In the genomic region with DNA sequence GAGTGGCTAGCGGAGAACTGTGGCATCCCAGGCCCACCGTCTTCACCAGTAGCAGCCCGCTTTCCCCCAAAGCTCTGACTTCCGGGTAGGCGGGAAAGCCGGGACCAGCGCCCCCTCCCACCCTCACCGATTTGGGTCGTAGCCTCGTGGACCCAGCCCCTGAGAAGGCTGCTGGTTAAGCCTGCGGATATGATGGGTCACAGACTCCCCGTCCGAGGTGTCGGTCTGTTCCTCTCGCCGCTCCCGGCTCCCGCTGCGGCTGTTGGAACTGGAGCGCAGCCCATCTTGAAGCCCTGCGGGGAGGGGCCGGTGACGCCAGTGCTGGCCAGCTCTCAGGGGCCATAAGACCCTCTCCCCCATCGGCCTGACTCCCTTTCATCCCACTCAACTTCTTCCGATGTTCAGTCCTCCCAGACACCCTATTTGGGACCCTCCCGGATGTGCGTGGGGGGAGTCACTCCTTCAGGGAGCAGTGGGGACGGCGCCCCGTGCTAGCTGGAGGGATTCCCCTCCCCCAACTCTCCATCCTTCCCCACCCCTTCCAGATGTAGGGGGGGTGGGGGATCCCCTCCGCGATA, we compare ENCODE assay signal across 8 cellular contexts. TPM values are rescaled to one million over a fixed set of nuclear protein-coding genes. Genes with fewer than 3 reads are reported as not detected.
A peak's percentile ranks its signal among the peaks of the same experiment; 100 is the strongest.
DNase-seq lines count a peak whose midpoint lies in the region; ATAC-seq and TF ChIP-seq lines count a peak whose summit lies in the region.

No MANE protein-coding gene starts in this region.

- H2AFZ ChIP-seq in fibroblast of lung (ENCODE audit: low read length), result peak overlapping the region; percentile 85

- H3K9ac ChIP-seq in fibroblast of lung (ENCODE audit: insufficient read depth, low read length), result peak overlapping the region; percentile 98

- peak overlapping the region; percentile 72 for H3K4me3 ChIP-seq in CD4-positive, CD25-positive, alpha-beta regulatory T cell (ENCODE audit: low read depth, low read length)
- H3K4me3 ChIP-seq in fibroblast of lung (replicated peaks in 1 of 4; ENCODE audit: control extremely low read depth in 1 of 4, insufficient read depth in 1 of 4, low read depth in 3 of 4, low read length in 4 of 4), result peak overlapping the region; percentile 89 to 100 (median 93)

- no peaks in the 10 kb centered on the region for H3K27me3 ChIP-seq in CD4-positive, CD25-positive, alpha-beta regulatory T cell (ENCODE audit: control insufficient read depth, insufficient read depth, low read length)
- H3K27me3 ChIP-seq in fibroblast of lung (ENCODE audit: control insufficient read depth, insufficient read depth, low read length), result no peaks in the 10 kb centered on the region

- no peak for TF ChIP-seq CTCF in WTC11 (IDR thresholded peaks at IDR 0.05)
- no peak for TF ChIP-seq CTCF in fibroblast of lung (conservative IDR thresholded peaks at IDR 0.05 in 1 of 2, IDR thresholded peaks at IDR 0.05 in 1 of 2; ENCODE audit: low read depth in 1 of 2, low read length in 2 of 2)

- POLR2A ChIA-PET in WTC11 (lab: Charles Lee), result interaction anchor here (1.0 to 1.4 kb wide), 3 partner anchors 16 to 133 kb away, joined by 3 to 7 read pairs (median 5); a partner anchor contains a TSS

- peaks cover 32% of the 10 kb centered on the region for H3K4me1 ChIP-seq in CD4-positive, CD25-positive, alpha-beta regulatory T cell (ENCODE audit: control insufficient read depth, insufficient read depth, low read length, poor library complexity, severe bottlenecking)
- no peaks in the 10 kb centered on the region for H3K4me1 ChIP-seq in fibroblast of lung (ENCODE audit: control insufficient read depth, extremely low read depth, insufficient read depth, low read length)

- H3K4me3 Mint-ChIP-seq in CD4-positive, CD25-positive, alpha-beta regulatory T cell, result peak overlapping the region; percentile 99 to 100 (median 100)
- peak overlapping the region; percentile 92 for H3K4me3 Mint-ChIP-seq in WTC11

- CTCF ChIA-PET in WTC11 (lab: Charles Lee), result interaction anchor here (0.6 to 3.4 kb wide), 11 partner anchors 10 to 1030 kb away, joined by 3 to 38 read pairs (median 4); a partner anchor contains a TSS

- peak overlapping the region; percentile 20 to 100 (median 99) for H3K27ac Mint-ChIP-seq in CD4-positive, CD25-positive, alpha-beta regulatory T cell
- H3K27ac Mint-ChIP-seq in WTC11, result peak overlapping the region; percentile 69

- no peaks in the 10 kb centered on the region for H4K20me1 ChIP-seq in fibroblast of lung (ENCODE audit: control insufficient read depth, extremely low read depth, insufficient read depth, low read length)

- no peaks in the 10 kb centered on the region for H3K9me3 Mint-ChIP-seq in CD4-positive, CD25-positive, alpha-beta regulatory T cell
- no peaks in the 10 kb centered on the region for H3K9me3 Mint-ChIP-seq in WTC11

- peak overlapping the region; percentile 82 for H3K4me2 ChIP-seq in fibroblast of lung (ENCODE audit: extremely low read depth, insufficient read depth, low read length)

- H3K9me3 ChIP-seq in CD4-positive, CD25-positive, alpha-beta regulatory T cell (ENCODE audit: control insufficient read depth in 2 of 2, low read length in 2 of 2), result no peaks in the 10 kb centered on the region
- H3K9me3 ChIP-seq in fibroblast of lung (ENCODE audit: control insufficient read depth, insufficient read depth, low read depth, low read length), result no peaks in the 10 kb centered on the region

- no peak for ATAC-seq in CD4-positive, CD25-positive, alpha-beta regulatory T cell (ENCODE audit: low read depth in 2 of 2)
- ATAC-seq in HG02610 (IDR thresholded peaks at IDR 0.05; ENCODE audit: unreplicated experiment), result peak; percentile 1
- peak; percentile 12 for ATAC-seq in WTC11

- peaks cover 41% of the 10 kb centered on the region for H3K36me3 ChIP-seq in CD4-positive, CD25-positive, alpha-beta regulatory T cell (ENCODE audit: control insufficient read depth, insufficient read depth, low read length)
- peaks cover 18% of the 10 kb centered on the region for H3K36me3 ChIP-seq in fibroblast of lung (ENCODE audit: control insufficient read depth, insufficient read depth, low read length)

- H3K79me2 ChIP-seq in fibroblast of lung (ENCODE audit: control insufficient read depth, insufficient read depth, low read length), result peaks cover 16% of the 10 kb centered on the region

- peaks cover 25% of the 10 kb centered on the region for H3K36me3 Mint-ChIP-seq in CD4-positive, CD25-positive, alpha-beta regulatory T cell
- peaks cover 43% of the 10 kb centered on the region for H3K36me3 Mint-ChIP-seq in WTC11

- H3K27ac ChIP-seq in CD4-positive, CD25-positive, alpha-beta regulatory T cell (ENCODE audit: insufficient read depth, low read length, poor library complexity, severe bottlenecking), result peak overlapping the region; percentile 99
- peak overlapping the region; percentile 99 for H3K27ac ChIP-seq in fibroblast of lung (ENCODE audit: insufficient read depth, low read length)

- DNase-seq in CD4-positive, CD25-positive, alpha-beta regulatory T cell, result peak in 1 of 3 donors; percentile 25
- DNase-seq in WTC11 (ENCODE audit: low spot score) (peak; percentile 61), fibroblast of lung (ENCODE audit: low read depth in 2 of 2) (peak; percentile 44), myocyte (ENCODE audit: low read depth) (peak; percentile 60), NCI-H1092 (lab: John Stamatoyannopoulos, UW) (no peak), epidermal melanocyte (ENCODE audit: insufficient read length, low spot score) (no peak), NCI-H187 (lab: John Stamatoyannopoulos, UW) (no peak)

- peaks cover 16% of the 10 kb centered on the region for H3K27me3 Mint-ChIP-seq in CD4-positive, CD25-positive, alpha-beta regulatory T cell
- no peaks in the 10 kb centered on the region for H3K27me3 Mint-ChIP-seq in WTC11 (ENCODE audit: low read depth)

- H3K4me1 Mint-ChIP-seq in CD4-positive, CD25-positive, alpha-beta regulatory T cell, result peaks cover 16 to 62% (median 39%) of the 10 kb centered on the region in 4 donors
- peaks cover 20% of the 10 kb centered on the region for H3K4me1 Mint-ChIP-seq in WTC11

TF ChIP-seq in WTC11, 78 proteins besides CTCF, POLR2A, EP300 and RAD21 (continues in another document):
- TF ChIP-seq, protein P1, sequence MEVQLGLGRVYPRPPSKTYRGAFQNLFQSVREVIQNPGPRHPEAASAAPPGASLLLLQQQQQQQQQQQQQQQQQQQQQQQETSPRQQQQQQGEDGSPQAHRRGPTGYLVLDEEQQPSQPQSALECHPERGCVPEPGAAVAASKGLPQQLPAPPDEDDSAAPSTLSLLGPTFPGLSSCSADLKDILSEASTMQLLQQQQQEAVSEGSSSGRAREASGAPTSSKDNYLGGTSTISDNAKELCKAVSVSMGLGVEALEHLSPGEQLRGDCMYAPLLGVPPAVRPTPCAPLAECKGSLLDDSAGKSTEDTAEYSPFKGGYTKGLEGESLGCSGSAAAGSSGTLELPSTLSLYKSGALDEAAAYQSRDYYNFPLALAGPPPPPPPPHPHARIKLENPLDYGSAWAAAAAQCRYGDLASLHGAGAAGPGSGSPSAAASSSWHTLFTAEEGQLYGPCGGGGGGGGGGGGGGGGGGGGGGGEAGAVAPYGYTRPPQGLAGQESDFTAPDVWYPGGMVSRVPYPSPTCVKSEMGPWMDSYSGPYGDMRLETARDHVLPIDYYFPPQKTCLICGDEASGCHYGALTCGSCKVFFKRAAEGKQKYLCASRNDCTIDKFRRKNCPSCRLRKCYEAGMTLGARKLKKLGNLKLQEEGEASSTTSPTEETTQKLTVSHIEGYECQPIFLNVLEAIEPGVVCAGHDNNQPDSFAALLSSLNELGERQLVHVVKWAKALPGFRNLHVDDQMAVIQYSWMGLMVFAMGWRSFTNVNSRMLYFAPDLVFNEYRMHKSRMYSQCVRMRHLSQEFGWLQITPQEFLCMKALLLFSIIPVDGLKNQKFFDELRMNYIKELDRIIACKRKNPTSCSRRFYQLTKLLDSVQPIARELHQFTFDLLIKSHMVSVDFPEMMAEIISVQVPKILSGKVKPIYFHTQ (CRISPR knock-in tag; IDR thresholded peaks at IDR 0.05), result no peak

RNA-seq across cellular contexts. Expression of a gene that starts 0.8 kb away (rescaled TPM):
- total RNA-seq in CD4-positive, CD25-positive, alpha-beta regulatory T cell, result 189 TPM
- polyA plus RNA-seq in CD4-positive, CD25-positive, alpha-beta regulatory T cell, result 10 to 100 TPM; 36.6 to 41.7 (median 37.6) TPM
- 69.1 to 85.7 TPM (median 72.8 TPM) in 3 replicates for total RNA-seq in WTC11 (2021)
- 50.1 and 67.0 TPM in 2 replicates for total RNA-seq in fibroblast of lung
- 33.4 and 35.2 TPM in 2 replicates for polyA plus RNA-seq in fibroblast of lung
- 57.9 and 66.9 TPM in 2 replicates for polyA plus RNA-seq in fibroblast of lung (2012)
- 67.2 and 135 TPM in 2 replicates for polyA minus RNA-seq in fibroblast of lung (ENCODE audit: low replicate concordance)
- total RNA-seq in myocyte, result 22.3 and 28.4 TPM in 2 replicates
- polyA plus RNA-seq in myocyte (2012), result 63.8 TPM

RNA-seq across cellular contexts. Expression of a gene that starts 1.6 kb away (rescaled TPM):
- total RNA-seq in CD4-positive, CD25-positive, alpha-beta regulatory T cell, result 12.0 TPM
- 10 to 100 TPM in 1 of 4 donors, 1 to 10 TPM in 3; 4.9 to 10.1 (median 7.7) TPM for polyA plus RNA-seq in CD4-positive, CD25-positive, alpha-beta regulatory T cell
- 10.1 to 13.1 TPM (median 10.8 TPM) in 3 replicates for total RNA-seq in WTC11 (2021)
- 5.1 and 6.6 TPM in 2 replicates for total RNA-seq in fibroblast of lung
- 19.0 and 23.2 TPM in 2 replicates for polyA plus RNA-seq in fibroblast of lung
- polyA plus RNA-seq in fibroblast of lung (2012), result 11.1 and 12.7 TPM in 2 replicates
- 29.1 and 35.8 TPM in 2 replicates for polyA minus RNA-seq in fibroblast of lung (ENCODE audit: low replicate concordance)
- total RNA-seq in myocyte, result 6.5 and 6.6 TPM in 2 replicates
- 12.4 TPM for polyA plus RNA-seq in myocyte (2012)

RNA-seq across cellular contexts. Expression of a gene that starts 15.7 kb away (rescaled TPM):
- total RNA-seq in CD4-positive, CD25-positive, alpha-beta regulatory T cell, result 113 TPM
- polyA plus RNA-seq in CD4-positive, CD25-positive, alpha-beta regulatory T cell, result 10 to 100 TPM; 14.3 to 25.3 (median 16.4) TPM
- total RNA-seq in WTC11 (2021) (98.7 to 102 TPM (median 101 TPM) in 3 replicates), fibroblast of lung (35.5 and 37.2 TPM in 2 replicates), myocyte (59.6 and 66.3 TPM in 2 replicates)
- polyA plus RNA-seq in fibroblast of lung, result 49.2 and 62.6 TPM in 2 replicates
- 74.7 and 79.2 TPM in 2 replicates for polyA plus RNA-seq in fibroblast of lung (2012)
- polyA minus RNA-seq in fibroblast of lung (ENCODE audit: low replicate concordance), result 81.9 and 133 TPM in 2 replicates
- 68.0 TPM for polyA plus RNA-seq in myocyte (2012)

Comparison
In these comparisons a context has a peak if more than half of its experiments do, and no peak if none do; other contexts are left out.
1. ATAC-seq: peak in HG02610 (single experiment) and WTC11 (single experiment); none in CD4-positive, CD25-positive, alpha-beta regulatory T cell (0 of 2).
2. DNase-seq: peak in WTC11 (single experiment), fibroblast of lung (2 of 2) and myocyte (single experiment); none in NCI-H1092 (single experiment), epidermal melanocyte (single experiment) and NCI-H187 (0 of 2).